ENCODE assay signal across 22 cellular contexts in the genomic region with DNA sequence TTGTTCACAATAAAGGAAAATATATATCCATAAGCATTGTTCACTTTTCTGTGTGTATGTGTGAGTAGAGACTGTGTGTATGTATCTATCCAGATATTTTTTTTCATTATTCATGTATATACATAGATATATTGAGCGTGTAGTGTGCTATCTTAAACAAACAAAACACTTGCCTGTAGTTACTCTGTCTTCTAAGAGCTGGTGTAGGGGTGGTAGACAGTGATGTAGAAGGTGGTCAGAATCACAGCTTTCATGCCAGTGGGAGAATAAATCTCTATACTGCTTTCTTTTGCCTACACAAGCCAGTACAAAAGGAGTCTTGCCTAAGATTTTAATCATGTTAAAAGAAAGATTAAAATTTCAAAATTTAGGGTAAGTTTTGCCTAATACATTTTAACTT.
"Had no signal": no experiment of that assay in that cellular context is flagged by ENCODE, and none has a peak within 500 bp of the region (broad histone marks: within the 10 kb centered on the region; RNA-seq: fewer than 3 reads in every experiment).

No MANE protein-coding gene starts in this region.

- FAIRE-seq: astrocyte, colon had no signal

- DNase-seq: activated CD4-positive, alpha-beta memory T cell treated with anti-CD3 and anti-CD28 coated beads for 36 hours; activated CD4-positive, alpha-beta T cell treated with anti-CD3 and anti-CD28 coated beads for 48 hours; activated CD4-positive, CD25-positive, alpha-beta regulatory T cell; activated gamma-delta T cell treated with Interleukin-2 at 50 U/mL for 16 hours; adrenal gland; dorsolateral prefrontal cortex; esophagus squamous epithelium; head of caudate nucleus; islet precursor cell; left cardiac atrium; sigmoid colon; stimulated activated CD4-positive, alpha-beta T cell treated with anti-CD3 and anti-CD28 coated beads, Interleukin-4, amount 100 ng/mL, for 1 hour; stimulated activated naive CD4-positive, alpha-beta T cell treated with Interleukin-2 at 50 U/mL for 16 hours; T-helper 17 cell; upper lobe of right lung had no signal

- H3K4me1 ChIP-seq: adrenal gland, gastroesophageal sphincter, sigmoid colon, upper lobe of right lung had no signal

- H3K27me3 ChIP-seq: adrenal gland, dorsolateral prefrontal cortex, esophagus squamous epithelium, gastroesophageal sphincter, sigmoid colon, upper lobe of right lung had no signal

- H3K27ac ChIP-seq: adrenal gland, dorsolateral prefrontal cortex, esophagus squamous epithelium, gastroesophageal sphincter, sigmoid colon, thoracic aorta, upper lobe of right lung had no signal

- H3K4me1 Mint-ChIP-seq: neural crest cell, T-helper 17 cell had no signal

- H3K27me3 Mint-ChIP-seq: activated CD4-positive, alpha-beta memory T cell treated with anti-CD3 and anti-CD28 coated beads for 36 hours; activated naive CD4-positive, alpha-beta T cell treated with anti-CD3 and anti-CD28 coated beads, Interleukin-2, amount 50 U/mL, for 24 hours; memory B cell; T-helper 17 cell had no signal

- H3K9me3 ChIP-seq: adrenal gland, esophagus squamous epithelium, gastroesophageal sphincter, sigmoid colon, thoracic aorta, upper lobe of right lung had no signal

- ATAC-seq: gastroesophageal sphincter, left cardiac atrium had no signal

- H3K4me3 ChIP-seq: adrenal gland, dorsolateral prefrontal cortex, esophagus squamous epithelium, gastroesophageal sphincter, sigmoid colon, thoracic aorta, upper lobe of right lung had no signal

- H3K9me3 Mint-ChIP-seq: activated CD4-positive, alpha-beta memory T cell treated with anti-CD3 and anti-CD28 coated beads for 36 hours; activated naive CD4-positive, alpha-beta T cell treated with anti-CD3 and anti-CD28 coated beads, Interleukin-2, amount 50 U/mL, for 24 hours; memory B cell; neural crest cell had no signal

- H3K27ac Mint-ChIP-seq: activated naive CD4-positive, alpha-beta T cell treated with anti-CD3 and anti-CD28 coated beads, Interleukin-2, amount 50 U/mL, for 24 hours; memory B cell; T-helper 17 cell had no signal

- H3K36me3 ChIP-seq: adrenal gland, esophagus squamous epithelium, gastroesophageal sphincter, sigmoid colon, thoracic aorta, upper lobe of right lung had no signal

- H3K4me3 Mint-ChIP-seq: activated CD4-positive, alpha-beta memory T cell treated with anti-CD3 and anti-CD28 coated beads for 36 hours; activated naive CD4-positive, alpha-beta T cell treated with anti-CD3 and anti-CD28 coated beads, Interleukin-2, amount 50 U/mL, for 24 hours; memory B cell; neural crest cell; T-helper 17 cell had no signal

- H3K36me3 Mint-ChIP-seq: activated CD4-positive, alpha-beta memory T cell treated with anti-CD3 and anti-CD28 coated beads for 36 hours; activated naive CD4-positive, alpha-beta T cell treated with anti-CD3 and anti-CD28 coated beads, Interleukin-2, amount 50 U/mL, for 24 hours; memory B cell had no signal
